In genomic region chr12:1583421-1584078, GRCh38 we compare ENCODE assay signal across 8 cellular contexts.
DNase-seq lines count a peak whose midpoint lies in the region; ATAC-seq and TF ChIP-seq lines count a peak whose summit lies in the region.

No MANE protein-coding gene starts in this region.

- H3K27ac ChIP-seq in WERI-Rb-1, result no peak overlapping the region
- H3K27ac ChIP-seq in caudate nucleus (ENCODE audit: low read depth, low read length), result no peak overlapping the region

- no peaks in the 10 kb centered on the region for H3K36me3 ChIP-seq in WERI-Rb-1

- H3K4me3 ChIP-seq in WERI-Rb-1 (ENCODE audit: low read depth, low read length), result no peak overlapping the region

- peaks cover 11% of the 10 kb centered on the region for H3K27me3 ChIP-seq in WERI-Rb-1 (ENCODE audit: insufficient read depth, low read depth, severe bottlenecking)

- no peaks in the 10 kb centered on the region for H3K9me3 ChIP-seq in WERI-Rb-1 (ENCODE audit: severe bottlenecking)

- TF ChIP-seq CTCF in WERI-Rb-1 (IDR thresholded peaks at IDR 0.05; ENCODE audit: low read depth, low read length), result peak; percentile 86

- peak; percentile 57 for ATAC-seq in HG02981 (IDR thresholded peaks at IDR 0.05; ENCODE audit: unreplicated experiment)
- no peak for ATAC-seq in GM18511 (IDR thresholded peaks at IDR 0.05; ENCODE audit: unreplicated experiment)

- DNase-seq in ELR (ENCODE audit: low read depth) (peak; percentile 94), NCI-H2196 (lab: John Stamatoyannopoulos, UW; ENCODE audit: unreplicated experiment) (peak; percentile 43), WERI-Rb-1 (peak; percentile 75), caudate nucleus (lab: John Stamatoyannopoulos, UW) (peak in 40 of 61 donors; percentile 12 to 80 (median 42)), kidney tubule cell (ENCODE audit: low spot score) (peak; percentile 85)
- peak; percentile 64 to 67 for DNase-seq in stimulated activated CD4-positive, alpha-beta T cell treated with anti-CD3 and anti-CD28 coated beads, Interleukin-2, amount 100 ng/mL, for 48 hours

Comparison
In these comparisons a context has a peak if more than half of its experiments do, and no peak if none do; other contexts are left out.
1. DNase-seq: peak in every context shown above with its lines; median percentile 94 in ELR; 85 in kidney tubule cell; 75 in WERI-Rb-1; 66 in stimulated activated CD4-positive, alpha-beta T cell treated with anti-CD3 and anti-CD28 coated beads, Interleukin-2, amount 100 ng/mL, for 48 hours; 43 in NCI-H2196; 42 in caudate nucleus.